ENCODE assay signal across 9 cellular contexts in the genomic region with DNA sequence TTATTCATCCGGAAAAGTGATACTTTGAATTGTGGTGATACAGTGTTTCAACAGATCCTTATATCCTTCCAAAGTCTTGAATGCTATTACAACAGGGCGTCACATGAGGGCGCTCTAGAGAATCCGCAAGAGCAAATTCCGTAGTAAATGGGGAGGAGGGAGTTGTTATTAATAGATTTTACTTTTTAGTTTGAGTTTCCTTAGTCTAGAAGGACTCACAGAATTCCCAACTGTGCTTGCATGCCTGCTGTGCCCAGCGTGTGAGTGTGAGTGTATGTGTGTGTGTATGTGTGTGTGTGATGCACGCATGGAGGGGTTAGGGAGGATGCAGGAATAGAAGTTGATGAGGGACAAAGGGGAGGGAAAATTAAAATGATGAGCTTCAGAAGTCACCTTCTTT.
A peak's percentile ranks its signal among the peaks of the same experiment; 100 is the strongest.
DNase-seq lines count a peak whose midpoint lies in the region; ATAC-seq and TF ChIP-seq lines count a peak whose summit lies in the region.
"Had no signal": no experiment of that assay in that cellular context is flagged by ENCODE, and none has a peak within 500 bp of the region (broad histone marks: within the 10 kb centered on the region; RNA-seq: fewer than 3 reads in every experiment).

No MANE protein-coding gene starts in this region.

- H3K4me1 ChIP-seq in heart right ventricle: peaks cover 0 to 21% (median 12%) of the 10 kb centered on the region in 9 donors

- WGBS in heart right ventricle, 2 donors: 19 to 24% methylated on average over 7 of the region's 7 CpGs

- POLR2A ChIA-PET in activated CD8-positive, alpha-beta T cell treated with anti-CD3 and anti-CD28 coated beads, Interleukin-2, amount 10 ng/mL, durations not matched to agents 7 days and 5 days (lab: Charles Lee): no interaction called here

- no peak for ATAC-seq in activated CD8-positive, alpha-beta T cell treated with anti-CD3 and anti-CD28 coated beads, Interleukin-2, amount 10 ng/mL, durations not matched to agents 7 days and 5 days
- ATAC-seq in heart right ventricle (peak; percentile 34 to 79 (median 62)), sciatic nerve (peak; percentile 62)

- H3K27ac Mint-ChIP-seq in activated CD8-positive, alpha-beta T cell treated with anti-CD3 and anti-CD28 coated beads, Interleukin-2, amount 10 ng/mL, durations not matched to agents 7 days and 5 days: no peak overlapping the region
- H3K27ac Mint-ChIP-seq: CD4-positive, CD25-positive, alpha-beta regulatory T cell had no signal

- no peaks in the 10 kb centered on the region for H3K27me3 ChIP-seq in heart right ventricle

- no peak overlapping the region for H3K4me3 Mint-ChIP-seq in activated CD8-positive, alpha-beta T cell treated with anti-CD3 and anti-CD28 coated beads, Interleukin-2, amount 10 ng/mL, durations not matched to agents 7 days and 5 days
- H3K4me3 Mint-ChIP-seq: CD4-positive, CD25-positive, alpha-beta regulatory T cell had no signal

- TF ChIP-seq CTCF in heart right ventricle (IDR thresholded peaks at IDR 0.05): peak; percentile 62 to 95 (median 87)

- peak overlapping the region in 8 of 10 donors; percentile 22 to 64 (median 46) for H3K27ac ChIP-seq in heart right ventricle

- H3K27me3 Mint-ChIP-seq in activated CD8-positive, alpha-beta T cell treated with anti-CD3 and anti-CD28 coated beads, Interleukin-2, amount 10 ng/mL, durations not matched to agents 7 days and 5 days (ENCODE audit: low read depth): no peaks in the 10 kb centered on the region
- H3K27me3 Mint-ChIP-seq: CD4-positive, CD25-positive, alpha-beta regulatory T cell had no signal

- no peaks in the 10 kb centered on the region for H3K36me3 Mint-ChIP-seq in activated CD8-positive, alpha-beta T cell treated with anti-CD3 and anti-CD28 coated beads, Interleukin-2, amount 10 ng/mL, durations not matched to agents 7 days and 5 days (ENCODE audit: low read depth)
- H3K36me3 Mint-ChIP-seq: CD4-positive, CD25-positive, alpha-beta regulatory T cell had no signal

- H3K36me3 ChIP-seq in heart right ventricle: no peaks in the 10 kb centered on the region

- H3K4me1 Mint-ChIP-seq in activated CD8-positive, alpha-beta T cell treated with anti-CD3 and anti-CD28 coated beads, Interleukin-2, amount 10 ng/mL, durations not matched to agents 7 days and 5 days (ENCODE audit: low read depth): no peaks in the 10 kb centered on the region
- H3K4me1 Mint-ChIP-seq: CD4-positive, CD25-positive, alpha-beta regulatory T cell had no signal

- DNase-seq in NCI-H2171 treated with DMSO at 0.1 percent for 48 hours (lab: John Stamatoyannopoulos, UW) (peak; percentile 6), NCI-H2171 (lab: John Stamatoyannopoulos, UW) (no peak), NCI-H1105 (lab: John Stamatoyannopoulos, UW) (peak; percentile 47), heart right ventricle (peak in 1 of 2 donors; percentile 74), sciatic nerve (ENCODE audit: low spot score) (peak; percentile 73), NCI-H226 (no peak)
- peak; percentile 28 for DNase-seq in activated CD8-positive, alpha-beta T cell treated with anti-CD3 and anti-CD28 coated beads, Interleukin-2, amount 10 ng/mL, durations not matched to agents 7 days and 5 days
- no peak for DNase-seq in activated CD4-positive, CD25-positive, alpha-beta regulatory T cell (lab: John Stamatoyannopoulos, UW)

- intact Hi-C loops in heart right ventricle (cut with DNase I): loop anchor here (2.0 to 10.0 kb wide), 6 partner anchors 281 to 499 kb away; partner anchors contain the start of gene NUAK1 (in 8 of the 10)
- intact Hi-C loops in sciatic nerve (cut with DNase I): loop anchor here (5.0 kb wide), 1 partner anchor 432 kb away; the partner anchor contains the start of gene NUAK1

- no peak overlapping the region for H3K4me3 ChIP-seq in heart right ventricle

- no peaks in the 10 kb centered on the region for H3K9me3 Mint-ChIP-seq in activated CD8-positive, alpha-beta T cell treated with anti-CD3 and anti-CD28 coated beads, Interleukin-2, amount 10 ng/mL, durations not matched to agents 7 days and 5 days (ENCODE audit: insufficient read depth)

- H3K9me3 ChIP-seq in heart right ventricle: no peaks in the 10 kb centered on the region

- CTCF ChIA-PET in activated CD8-positive, alpha-beta T cell treated with anti-CD3 and anti-CD28 coated beads, Interleukin-2, amount 10 ng/mL, durations not matched to agents 7 days and 5 days (lab: Charles Lee): interaction anchor here (0.7 to 1.2 kb wide), 4 partner anchors 285 to 431 kb away, joined by 3 to 4 read pairs (median 3); no protein-coding TSS in a partner anchor

Comparison
In these comparisons a context has a peak if more than half of its experiments do, and no peak if none do; other contexts are left out.
1. DNase-seq: peak in NCI-H2171 treated with DMSO at 0.1 percent for 48 hours (single experiment), NCI-H1105 (single experiment), activated CD8-positive, alpha-beta T cell treated with anti-CD3 and anti-CD28 coated beads, Interleukin-2, amount 10 ng/mL, durations not matched to agents 7 days and 5 days (single experiment) and sciatic nerve (single experiment); none in NCI-H2171 (single experiment), NCI-H226 (single experiment) and activated CD4-positive, CD25-positive, alpha-beta regulatory T cell (0 of 4).